ENCODE assay signal across 8 cellular contexts in the genomic region with DNA sequence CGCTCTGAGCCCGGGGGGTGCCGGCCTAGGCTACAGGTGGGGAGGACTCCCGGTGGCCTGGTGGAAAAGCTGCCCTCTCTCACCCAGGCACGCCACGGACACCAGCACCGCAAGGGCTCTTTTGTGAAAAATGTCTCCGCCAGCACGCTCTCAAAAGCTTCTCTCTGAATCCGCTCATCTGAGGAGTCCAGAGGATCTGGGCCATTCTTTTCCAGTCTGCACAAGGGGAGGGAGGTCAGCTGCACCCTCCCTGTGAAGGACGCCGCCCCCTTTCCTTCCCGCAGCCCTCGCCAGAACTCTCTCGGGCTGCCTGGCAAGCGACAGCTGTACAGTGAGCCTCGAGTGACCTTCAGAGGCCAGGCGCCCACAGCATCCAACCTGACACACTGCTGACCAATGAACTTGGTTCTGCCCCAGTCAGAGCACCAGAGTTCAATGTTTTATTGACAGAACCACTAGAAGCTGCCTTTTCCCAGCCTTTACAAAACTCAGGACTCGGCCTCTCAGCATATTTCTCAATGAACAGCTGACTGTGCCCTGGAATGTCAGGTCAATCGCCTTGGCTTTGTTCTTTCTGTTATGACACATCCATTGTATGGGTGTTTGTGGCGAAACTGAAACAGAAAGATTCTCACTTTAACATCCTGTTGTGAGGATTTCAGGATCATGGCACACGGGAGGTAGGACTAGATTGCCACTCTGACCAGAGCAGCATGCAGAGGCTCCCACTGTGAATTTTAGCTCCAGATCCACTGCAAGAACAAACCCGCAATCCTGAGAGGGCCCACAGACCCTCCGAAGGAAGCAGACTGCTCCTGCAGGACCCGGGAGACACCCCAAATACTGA. TPM values are rescaled to one million over a fixed set of nuclear protein-coding genes. Genes with fewer than 3 reads are reported as not detected.
DNase-seq lines count a peak whose midpoint lies in the region; ATAC-seq and TF ChIP-seq lines count a peak whose summit lies in the region.

No MANE protein-coding gene starts in this region.

- no peak for TF ChIP-seq POLR2A in GM18505 (IDR thresholded peaks at IDR 0.05; ENCODE audit: borderline replicate concordance, extremely low read depth, insufficient read depth, insufficient read length)

- H3K9me3 ChIP-seq in liver (ENCODE audit: control insufficient read depth in 4 of 4, low read length in 3 of 4): no peaks in the 10 kb centered on the region
- no peaks in the 10 kb centered on the region for H3K9me3 ChIP-seq in stomach smooth muscle (ENCODE audit: control insufficient read depth in 2 of 2, low read length in 2 of 2)

- H3K36me3 ChIP-seq in liver (ENCODE audit: control insufficient read depth in 4 of 4, insufficient read depth in 3 of 4, low read depth in 1 of 4, low read length in 3 of 4) (no peaks in the 10 kb centered on the region), stomach smooth muscle (ENCODE audit: control insufficient read depth in 2 of 2, insufficient read depth in 2 of 2, low read length in 2 of 2) (no peaks in the 10 kb centered on the region)

- H3K4me3 ChIP-seq in liver (ENCODE audit: low read depth in 1 of 3, low read length in 3 of 3): peak overlapping the region in 2 of 3 donors; percentile 62 to 73
- peak overlapping the region; percentile 64 to 75 for H3K4me3 ChIP-seq in stomach smooth muscle (ENCODE audit: low read length in 2 of 2)

- 10% methylated on average over 25 of the region's 25 CpGs for WGBS in liver

- H3K27ac ChIP-seq in liver (ENCODE audit: low read depth in 1 of 2, low read length in 2 of 2) (peak overlapping the region; percentile 83 to 91), stomach smooth muscle (ENCODE audit: low read length) (peak overlapping the region; percentile 85)

- H3K9ac ChIP-seq in liver (ENCODE audit: low read depth in 1 of 2, low read length in 2 of 2) (no peak overlapping the region), stomach smooth muscle (ENCODE audit: low read length in 2 of 2) (peak overlapping the region; percentile 55 to 70)

- H3K4me1 ChIP-seq in liver (ENCODE audit: control insufficient read depth in 4 of 4, insufficient read depth in 4 of 4, low read length in 3 of 4): peaks cover 2 to 11% (median 5%) of the 10 kb centered on the region in 4 donors
- H3K4me1 ChIP-seq in stomach smooth muscle (ENCODE audit: control insufficient read depth, insufficient read depth, low read length): peaks cover 47% of the 10 kb centered on the region

- DNase-seq in AG09319 (ENCODE audit: extremely low read depth, low read depth) (peak; percentile 43), RKO (ENCODE audit: low spot score) (peak; percentile 88), dermis microvascular lymphatic vessel endothelial cell (ENCODE audit: low read depth in 2 of 2) (peak; percentile 98), NCI-H2171 (lab: John Stamatoyannopoulos, UW) (no peak)

- TF ChIP-seq CTCF in AG09319 (IDR thresholded peaks at IDR 0.05; ENCODE audit: low read depth, low read length): no peak
- TF ChIP-seq CTCF in liver (IDR thresholded peaks at IDR 0.05; ENCODE audit: low read depth, low read length, missing input control): no peak

- ATAC-seq in GM21381 (IDR thresholded peaks at IDR 0.05; ENCODE audit: unreplicated experiment) (peak; percentile 50), GM18505 (IDR thresholded peaks at IDR 0.05; ENCODE audit: unreplicated experiment) (no peak)

- peak; percentile 49 to 51 for TF ChIP-seq RAD21 in liver (IDR thresholded peaks at IDR 0.05)

- no peaks in the 10 kb centered on the region for H3K27me3 ChIP-seq in liver (ENCODE audit: control insufficient read depth in 4 of 4, insufficient read depth in 4 of 4, low read length in 3 of 4)
- no peaks in the 10 kb centered on the region for H3K27me3 ChIP-seq in stomach smooth muscle (ENCODE audit: control insufficient read depth in 1 of 2, insufficient read depth in 2 of 2, low read length in 2 of 2)

TF ChIP-seq in liver, 16 proteins besides CTCF, POLR2A, EP300 and RAD21:
- TF ChIP-seq SP1 (IDR thresholded peaks at IDR 0.05) (peak; percentile 99), TAF1 (conservative IDR thresholded peaks at IDR 0.05) (no peak), MAX (IDR thresholded peaks at IDR 0.05) (peak; percentile 95), JUND (IDR thresholded peaks at IDR 0.05) (peak; percentile 95 to 97), HNF4G (IDR thresholded peaks at IDR 0.05) (peak; percentile 62), EGR1 (IDR thresholded peaks at IDR 0.05; ENCODE audit: low read depth in 2 of 2) (peak; percentile 22 to 90), RXRA (IDR thresholded peaks at IDR 0.05) (peak; percentile 100), FOXA2 (IDR thresholded peaks at IDR 0.05) (peak; percentile 85), GABPA (IDR thresholded peaks at IDR 0.05 in 1 of 2, conservative IDR thresholded peaks at IDR 0.05 in 1 of 2) (peak in 1 of 2 donors; percentile 68), HNF4A (conservative IDR thresholded peaks at IDR 0.05) (peak; percentile 86 to 95), ZBTB33 (IDR thresholded peaks at IDR 0.05) (peak; percentile 93), YY1 (IDR thresholded peaks at IDR 0.05) (peak; percentile 85), FOXA1 (IDR thresholded peaks at IDR 0.05) (peak; percentile 88), NR2F2 (IDR thresholded peaks at IDR 0.05) (peak; percentile 99)
- TF ChIP-seq, protein P1, sequence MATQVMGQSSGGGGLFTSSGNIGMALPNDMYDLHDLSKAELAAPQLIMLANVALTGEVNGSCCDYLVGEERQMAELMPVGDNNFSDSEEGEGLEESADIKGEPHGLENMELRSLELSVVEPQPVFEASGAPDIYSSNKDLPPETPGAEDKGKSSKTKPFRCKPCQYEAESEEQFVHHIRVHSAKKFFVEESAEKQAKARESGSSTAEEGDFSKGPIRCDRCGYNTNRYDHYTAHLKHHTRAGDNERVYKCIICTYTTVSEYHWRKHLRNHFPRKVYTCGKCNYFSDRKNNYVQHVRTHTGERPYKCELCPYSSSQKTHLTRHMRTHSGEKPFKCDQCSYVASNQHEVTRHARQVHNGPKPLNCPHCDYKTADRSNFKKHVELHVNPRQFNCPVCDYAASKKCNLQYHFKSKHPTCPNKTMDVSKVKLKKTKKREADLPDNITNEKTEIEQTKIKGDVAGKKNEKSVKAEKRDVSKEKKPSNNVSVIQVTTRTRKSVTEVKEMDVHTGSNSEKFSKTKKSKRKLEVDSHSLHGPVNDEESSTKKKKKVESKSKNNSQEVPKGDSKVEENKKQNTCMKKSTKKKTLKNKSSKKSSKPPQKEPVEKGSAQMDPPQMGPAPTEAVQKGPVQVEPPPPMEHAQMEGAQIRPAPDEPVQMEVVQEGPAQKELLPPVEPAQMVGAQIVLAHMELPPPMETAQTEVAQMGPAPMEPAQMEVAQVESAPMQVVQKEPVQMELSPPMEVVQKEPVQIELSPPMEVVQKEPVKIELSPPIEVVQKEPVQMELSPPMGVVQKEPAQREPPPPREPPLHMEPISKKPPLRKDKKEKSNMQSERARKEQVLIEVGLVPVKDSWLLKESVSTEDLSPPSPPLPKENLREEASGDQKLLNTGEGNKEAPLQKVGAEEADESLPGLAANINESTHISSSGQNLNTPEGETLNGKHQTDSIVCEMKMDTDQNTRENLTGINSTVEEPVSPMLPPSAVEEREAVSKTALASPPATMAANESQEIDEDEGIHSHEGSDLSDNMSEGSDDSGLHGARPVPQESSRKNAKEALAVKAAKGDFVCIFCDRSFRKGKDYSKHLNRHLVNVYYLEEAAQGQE (IDR thresholded peaks at IDR 0.05): peak; percentile 87
- TF ChIP-seq, protein P2, sequence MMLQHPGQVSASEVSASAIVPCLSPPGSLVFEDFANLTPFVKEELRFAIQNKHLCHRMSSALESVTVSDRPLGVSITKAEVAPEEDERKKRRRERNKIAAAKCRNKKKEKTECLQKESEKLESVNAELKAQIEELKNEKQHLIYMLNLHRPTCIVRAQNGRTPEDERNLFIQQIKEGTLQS (IDR thresholded peaks at IDR 0.05): peak; percentile 89
TF ChIP-seq in liver: peak in this region for 15.

RNA-seq across cellular contexts. Expression of gene SERPINB9, which starts 26.7 kb away (rescaled TPM):
- total RNA-seq in dermis microvascular lymphatic vessel endothelial cell: 93.9 and 128 TPM in 2 replicates
- total RNA-seq in liver: 1 to 10 TPM; 4.7 to 5.1 TPM
- polyA plus RNA-seq in liver: 1 to 10 TPM; 2.2 to 4.0 TPM

RNA-seq across cellular contexts. Expression of gene SERPINB1, which starts 34.8 kb away (rescaled TPM):
- total RNA-seq in dermis microvascular lymphatic vessel endothelial cell: 18.3 and 36.3 TPM in 2 replicates
- total RNA-seq in liver: 10 to 100 TPM; 14.8 to 34.3 TPM
- 10 to 100 TPM; 12.5 to 22.3 TPM for polyA plus RNA-seq in liver

Comparison
In these comparisons a context has a peak if more than half of its experiments do, and no peak if none do; other contexts are left out.
1. H3K9ac ChIP-seq: peak in stomach smooth muscle (2 of 2); none in liver (0 of 2).
2. RNA of gene SERPINB9, which starts 26.7 kb away (total RNA-seq): 93.9 to 128 TPM in dermis microvascular lymphatic vessel endothelial cell; 4.7 to 5.1 TPM in liver; every median in the first group is over 10 times any median in the second.